Comparison of ENCODE assay signal across 8 cellular contexts in the genomic region with DNA sequence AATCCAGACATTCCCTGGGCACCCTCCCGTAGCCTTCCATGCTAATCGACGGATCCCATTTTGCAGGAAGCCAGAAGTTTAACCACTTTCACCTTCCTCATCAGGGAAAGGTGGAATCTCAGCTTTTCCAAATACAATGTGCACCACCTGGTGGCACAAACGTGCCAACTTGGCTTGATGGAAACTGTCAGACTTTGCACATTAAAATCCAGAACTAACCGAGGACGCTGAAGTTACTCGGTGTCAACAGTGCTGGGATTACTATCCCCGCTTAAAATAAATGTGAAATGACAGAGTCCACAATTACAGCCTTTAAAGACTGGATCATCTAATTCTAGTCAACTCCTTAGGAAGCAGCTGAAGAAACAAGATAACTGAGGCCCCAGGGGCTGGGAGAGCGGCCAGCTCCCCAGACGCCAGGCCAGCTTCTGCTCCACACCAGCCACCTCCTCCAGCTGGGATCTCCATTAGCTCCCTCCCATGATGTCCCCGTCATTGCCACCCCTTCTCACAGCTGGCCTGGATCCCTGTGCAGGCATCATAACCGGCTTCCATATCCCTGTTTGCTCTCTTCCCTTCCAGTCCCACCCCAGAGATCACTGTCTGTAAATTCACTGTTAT. TPM values are rescaled to one million over a fixed set of nuclear protein-coding genes. Genes with fewer than 3 reads are reported as not detected.
DNase-seq lines count a peak whose midpoint lies in the region; ATAC-seq, FAIRE-seq and TF ChIP-seq lines count a peak whose summit lies in the region.

No MANE protein-coding gene starts in this region.

- peaks cover 5% of the 10 kb centered on the region for H3K4me1 Mint-ChIP-seq in activated CD8-positive, alpha-beta T cell treated with anti-CD3 and anti-CD28 coated beads for 36 hours (ENCODE audit: low read depth)

- peak; percentile 75 for FAIRE-seq in HTR-8/SVneo (lab: Jason Lieb, UNC)
- FAIRE-seq in GM12892 (lab: Jason Lieb, UNC): no peak

- H3K4me3 Mint-ChIP-seq in activated CD8-positive, alpha-beta T cell treated with anti-CD3 and anti-CD28 coated beads for 36 hours: no peak overlapping the region

- DNase-seq in BJ (ENCODE audit: low read depth): no peak
- peak; percentile 33 for DNase-seq in HTR-8/SVneo (ENCODE audit: insufficient read length, low spot score)
- peak; percentile 51 for DNase-seq in activated CD8-positive, alpha-beta T cell treated with anti-CD3 and anti-CD28 coated beads for 36 hours
- DNase-seq in left ventricle myocardium inferior: peak; percentile 66
- peak; percentile 26 for DNase-seq in smooth muscle cell (lab: John Stamatoyannopoulos, UW; ENCODE audit: unreplicated experiment)
- no peak for DNase-seq in effector memory CD4-positive, alpha-beta T cell
- no peak for DNase-seq in GM12892 (ENCODE audit: insufficient read length)

- H3F3A ChIP-seq in smooth muscle cell (ENCODE audit: low read depth): peaks cover 41% of the 10 kb centered on the region

- CTCF ChIA-PET in BJ (lab: Yijun Ruan, JAX): interaction anchor here (1.0 to 1.3 kb wide), 3 partner anchors 10 to 116 kb away, joined by 3 read pairs; no protein-coding TSS in a partner anchor
- CTCF ChIA-PET in activated CD8-positive, alpha-beta T cell treated with anti-CD3 and anti-CD28 coated beads for 36 hours (lab: Charles Lee): interaction anchor here (0.8 to 3.2 kb wide), 25 partner anchors 9 to 506 kb away, joined by 3 to 16 read pairs (median 4); a partner anchor contains a TSS

- POLR2A ChIA-PET in BJ (lab: Charles Lee): no interaction called here
- POLR2A ChIA-PET in activated CD8-positive, alpha-beta T cell treated with anti-CD3 and anti-CD28 coated beads for 36 hours (lab: Charles Lee): no interaction called here

- peaks cover 36% of the 10 kb centered on the region for H3K36me3 ChIP-seq in BJ (ENCODE audit: control insufficient read depth, insufficient read depth, low read length)
- peaks cover 9% of the 10 kb centered on the region for H3K36me3 ChIP-seq in left ventricle myocardium inferior
- peaks cover 14% of the 10 kb centered on the region for H3K36me3 ChIP-seq in smooth muscle cell (ENCODE audit: low read depth)
- no peaks in the 10 kb centered on the region for H3K36me3 ChIP-seq in effector memory CD4-positive, alpha-beta T cell (ENCODE audit: control insufficient read depth, insufficient read depth, low read length)

- H3K9me3 ChIP-seq in left ventricle myocardium inferior (replicated peaks): no peaks in the 10 kb centered on the region
- H3K9me3 ChIP-seq in smooth muscle cell (replicated peaks; ENCODE audit: low read depth): no peaks in the 10 kb centered on the region
- no peaks in the 10 kb centered on the region for H3K9me3 ChIP-seq in effector memory CD4-positive, alpha-beta T cell (ENCODE audit: control insufficient read depth, low read length)

- H3K4me3 ChIP-seq in BJ (ENCODE audit: low read depth, low read length): no peak overlapping the region
- peak overlapping the region; percentile 5 for H3K4me3 ChIP-seq in left ventricle myocardium inferior
- H3K4me3 ChIP-seq in smooth muscle cell: no peak overlapping the region
- no peak overlapping the region for H3K4me3 ChIP-seq in effector memory CD4-positive, alpha-beta T cell (ENCODE audit: insufficient read depth, low read depth, low read length, poor library complexity, severe bottlenecking)

- H3K4me2 ChIP-seq in smooth muscle cell: peak overlapping the region; percentile 22

- H3K27ac Mint-ChIP-seq in activated CD8-positive, alpha-beta T cell treated with anti-CD3 and anti-CD28 coated beads for 36 hours: no peak overlapping the region

- intact Hi-C loops in activated CD8-positive, alpha-beta T cell treated with anti-CD3 and anti-CD28 coated beads for 36 hours (cut with micrococcal nuclease): loop anchor here (2.0 kb wide), 1 partner anchor 178 kb away; no protein-coding TSS in a partner anchor
- intact Hi-C loops in left ventricle myocardium inferior (cut with micrococcal nuclease): loop anchor here (10.0 kb wide), 1 partner anchor 182 kb away; no protein-coding TSS in a partner anchor

- no peak for TF ChIP-seq POLR2A in GM12892 (IDR thresholded peaks at IDR 0.05; ENCODE audit: low read depth, low read length)

- H3K27me3 ChIP-seq in BJ (ENCODE audit: control insufficient read depth, insufficient read depth, low read length) (no peaks in the 10 kb centered on the region), left ventricle myocardium inferior (ENCODE audit: low read depth) (no peaks in the 10 kb centered on the region), smooth muscle cell (ENCODE audit: low read depth) (no peaks in the 10 kb centered on the region)
- H3K27me3 ChIP-seq in effector memory CD4-positive, alpha-beta T cell (replicated peaks; ENCODE audit: control insufficient read depth, insufficient read depth, low read length, poor library complexity, severe bottlenecking): no peaks in the 10 kb centered on the region

- peaks cover 42% of the 10 kb centered on the region for H3K4me1 ChIP-seq in left ventricle myocardium inferior
- no peaks in the 10 kb centered on the region for H3K4me1 ChIP-seq in smooth muscle cell (ENCODE audit: low read depth)
- no peaks in the 10 kb centered on the region for H3K4me1 ChIP-seq in effector memory CD4-positive, alpha-beta T cell (ENCODE audit: control insufficient read depth, insufficient read depth, low read length, poor library complexity, severe bottlenecking)

- peaks cover 68% of the 10 kb centered on the region for H4K20me1 ChIP-seq in smooth muscle cell (ENCODE audit: low read depth)

- peak; percentile 34 for ATAC-seq in activated CD8-positive, alpha-beta T cell treated with anti-CD3 and anti-CD28 coated beads for 36 hours
- ATAC-seq in GM21526 (IDR thresholded peaks at IDR 0.05; ENCODE audit: low FRiP score, unreplicated experiment): no peak

- no peaks in the 10 kb centered on the region for H3K9me3 Mint-ChIP-seq in activated CD8-positive, alpha-beta T cell treated with anti-CD3 and anti-CD28 coated beads for 36 hours

- H3K9ac ChIP-seq in smooth muscle cell (ENCODE audit: low read depth): no peak overlapping the region

- peak; percentile 16; the same call in 1 of the 2 replicates for TF ChIP-seq CTCF in BJ (IDR thresholded peaks at IDR 0.05; ENCODE audit: insufficient read depth, low read depth, low read length)
- peak; percentile 60 for TF ChIP-seq CTCF in activated CD8-positive, alpha-beta T cell treated with anti-CD3 and anti-CD28 coated beads for 36 hours (IDR thresholded peaks at IDR 0.05)
- TF ChIP-seq CTCF in left ventricle myocardium inferior (IDR thresholded peaks at IDR 0.05; ENCODE audit: borderline replicate concordance): peak; percentile 66
- peak; percentile 52 for TF ChIP-seq CTCF in smooth muscle cell (IDR thresholded peaks at IDR 0.05; ENCODE audit: borderline replicate concordance, insufficient read depth, poor library complexity, severe bottlenecking)

- WGBS in smooth muscle cell (ENCODE audit: low lambda C conversion rate): 38% methylated on average over 12 of the region's 12 CpGs

- H3K27ac ChIP-seq in left ventricle myocardium inferior (replicated peaks) (peak overlapping the region; percentile 47), smooth muscle cell (ENCODE audit: low read depth) (no peak overlapping the region)
- H3K27ac ChIP-seq in effector memory CD4-positive, alpha-beta T cell (ENCODE audit: insufficient read depth, low read length, poor library complexity, severe bottlenecking): no peak overlapping the region

- H3K36me3 Mint-ChIP-seq in activated CD8-positive, alpha-beta T cell treated with anti-CD3 and anti-CD28 coated beads for 36 hours (ENCODE audit: low read depth): no peaks in the 10 kb centered on the region

- no peaks in the 10 kb centered on the region for H3K27me3 Mint-ChIP-seq in activated CD8-positive, alpha-beta T cell treated with anti-CD3 and anti-CD28 coated beads for 36 hours

- H2AFZ ChIP-seq in smooth muscle cell (ENCODE audit: low read depth): no peak overlapping the region

- no peaks in the 10 kb centered on the region for H3K79me2 ChIP-seq in smooth muscle cell (ENCODE audit: low read depth)

RNA-seq across cellular contexts. Expression of a gene that starts 50.2 kb away (rescaled TPM):
- polyA plus RNA-seq in BJ (2011; rRNA removed) (0.04 and 0.06 TPM in 2 replicates), smooth muscle cell (0.19 and 4.0 TPM in 2 replicates)
- polyA minus RNA-seq in BJ (2011; rRNA and poly(A)+ RNA removed): 0.14 TPM in 1 of 2 replicates, not detected in the other
- total RNA-seq in activated CD8-positive, alpha-beta T cell treated with anti-CD3 and anti-CD28 coated beads for 36 hours: 10 to 100 TPM; 31.7 to 31.9 TPM
- total RNA-seq in left ventricle myocardium inferior (269 TPM), smooth muscle cell (0.90 and 4.4 TPM in 2 replicates)
- polyA plus RNA-seq in GM12892 (2012; ENCODE audit: missing spikeins): 2.5 TPM

Comparison
In these comparisons a context has a peak if more than half of its experiments do, and no peak if none do; other contexts are left out.
1. DNase-seq: peak in HTR-8/SVneo (single experiment), activated CD8-positive, alpha-beta T cell treated with anti-CD3 and anti-CD28 coated beads for 36 hours (single experiment), left ventricle myocardium inferior (single experiment) and smooth muscle cell (single experiment); none in BJ (single experiment), effector memory CD4-positive, alpha-beta T cell (0 of 3) and GM12892 (single experiment).
2. CTCF ChIP-seq: peak in every context shown above with its lines; median percentile 66 in left ventricle myocardium inferior; 60 in activated CD8-positive, alpha-beta T cell treated with anti-CD3 and anti-CD28 coated beads for 36 hours; 52 in smooth muscle cell; 16 in BJ.